ENCODE assay signal across 8 cellular contexts in genomic region chr3:14145236-14145635, GRCh38. TPM values are rescaled to one million over a fixed set of nuclear protein-coding genes. Genes with fewer than 3 reads are reported as not detected.
A peak's percentile ranks its signal among the peaks of the same experiment; 100 is the strongest.
DNase-seq lines count a peak whose midpoint lies in the region; FAIRE-seq and TF ChIP-seq lines count a peak whose summit lies in the region.

No MANE protein-coding gene starts in this region.

- H3K9me3 ChIP-seq in skeletal muscle tissue (ENCODE audit: control insufficient read depth in 3 of 3, low read length in 3 of 3): no peaks in the 10 kb centered on the region

- peaks cover 4% of the 10 kb centered on the region for H3K4me1 Mint-ChIP-seq in glutamatergic neuron (ENCODE audit: low read depth, unreplicated experiment)

- peak; percentile 42 for DNase-seq in fibroblast of peridontal ligament (ENCODE audit: extremely low read depth)
- DNase-seq in SW 1271 (lab: John Stamatoyannopoulos, UW): no peak
- no peak for DNase-seq in NCI-H187 treated with DMSO at 0.1 percent for 48 hours (lab: John Stamatoyannopoulos, UW)
- DNase-seq in T1000 (lab: John Stamatoyannopoulos, UW): no peak
- DNase-seq in glutamatergic neuron: no peak

- H3K9ac ChIP-seq in skeletal muscle tissue (ENCODE audit: low read depth in 1 of 3, low read length in 3 of 3): peak overlapping the region; percentile 27 to 39 (median 33)

- H3K36me3 ChIP-seq in skeletal muscle tissue (ENCODE audit: control insufficient read depth in 3 of 3, insufficient read depth in 3 of 3, low read length in 3 of 3): peaks cover 38 to 49% (median 43%) of the 10 kb centered on the region in 3 donors

- no peaks in the 10 kb centered on the region for H3K27me3 ChIP-seq in skeletal muscle tissue (ENCODE audit: control insufficient read depth in 3 of 3, insufficient read depth in 3 of 3, low read length in 3 of 3)

- TF ChIP-seq CTCF in glutamatergic neuron (IDR thresholded peaks at IDR 0.05; ENCODE audit: partially characterized antibody, unreplicated experiment): no peak

- H3K4me3 ChIP-seq in skeletal muscle tissue (ENCODE audit: low read length in 3 of 3): no peak overlapping the region

- H3K27ac Mint-ChIP-seq in glutamatergic neuron (ENCODE audit: unreplicated experiment): no peak overlapping the region

- peaks cover 5% of the 10 kb centered on the region for H3K27me3 Mint-ChIP-seq in glutamatergic neuron (ENCODE audit: unreplicated experiment)

- H3K4me1 ChIP-seq in skeletal muscle tissue (ENCODE audit: control insufficient read depth in 3 of 3, insufficient read depth in 3 of 3, low read length in 3 of 3): peaks cover 27 to 38% (median 34%) of the 10 kb centered on the region in 3 donors

- no peak overlapping the region for H3K4me3 Mint-ChIP-seq in glutamatergic neuron (ENCODE audit: unreplicated experiment)

- FAIRE-seq in G401.6 (lab: Jason Lieb, UNC) (peak; percentile 31), TTC549 (lab: Jason Lieb, UNC) (peak; percentile 23)

- no peaks in the 10 kb centered on the region for H3K36me3 Mint-ChIP-seq in glutamatergic neuron (ENCODE audit: unreplicated experiment)

- peak overlapping the region; percentile 83 for H3K27ac ChIP-seq in skeletal muscle tissue (ENCODE audit: low read depth, low read length)

- H3K9me3 Mint-ChIP-seq in glutamatergic neuron (ENCODE audit: unreplicated experiment): no peaks in the 10 kb centered on the region

RNA-seq across cellular contexts. Expression of gene TMEM43, which starts 20.4 kb away (rescaled TPM):
- total RNA-seq in skeletal muscle tissue: 39.7 TPM
- total RNA-seq in glutamatergic neuron (ENCODE audit: unreplicated experiment): 50.8 TPM

RNA-seq across cellular contexts. Expression of gene CHCHD4, which starts 20.6 kb away (rescaled TPM):
- 12.5 TPM for total RNA-seq in skeletal muscle tissue
- total RNA-seq in glutamatergic neuron (ENCODE audit: unreplicated experiment): 9.4 TPM

RNA-seq across cellular contexts. Expression of gene XPC, which starts 33.2 kb away (rescaled TPM):
- 14.6 TPM for total RNA-seq in skeletal muscle tissue
- 39.5 TPM for total RNA-seq in glutamatergic neuron (ENCODE audit: unreplicated experiment)

RNA-seq across cellular contexts. Expression of gene LSM3, which starts 33.4 kb away (rescaled TPM):
- total RNA-seq in skeletal muscle tissue (14.6 TPM), glutamatergic neuron (ENCODE audit: unreplicated experiment) (8.4 TPM)
